8 cellular contexts compared by ENCODE assay signal in the genomic region with DNA sequence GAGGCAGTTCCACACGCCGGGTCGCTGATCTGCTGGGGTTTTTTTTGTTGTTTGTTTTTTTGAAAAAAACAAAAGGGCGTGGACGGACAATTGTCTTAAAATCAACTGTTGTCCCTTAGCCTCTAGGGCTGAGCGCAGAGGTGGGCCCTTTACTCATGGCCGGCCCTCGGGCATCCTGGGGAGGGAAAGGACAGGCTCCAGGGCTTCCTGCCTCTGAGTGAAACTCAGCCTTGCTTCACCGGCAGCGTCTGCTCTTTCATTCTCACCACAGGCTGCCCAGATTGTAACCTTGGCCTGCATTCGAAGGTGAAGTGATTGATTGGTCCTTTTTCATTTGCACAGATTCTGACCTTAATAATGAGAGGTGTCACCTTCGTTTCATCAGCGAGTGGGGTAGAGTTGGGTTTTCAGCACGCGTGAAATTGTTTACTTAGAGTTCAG. TPM values are rescaled to one million over a fixed set of nuclear protein-coding genes. Genes with fewer than 3 reads are reported as not detected.
DNase-seq lines count a peak whose midpoint lies in the region; TF ChIP-seq lines count a peak whose summit lies in the region.

No MANE protein-coding gene starts in this region.

- no peaks in the 10 kb centered on the region for H3K9me2 ChIP-seq in Loucy (replicated peaks; ENCODE audit: low read depth, low read length)

- peaks cover 53% of the 10 kb centered on the region for H3K79me2 ChIP-seq in Loucy (ENCODE audit: insufficient read depth, low read length)

- peaks cover 21% of the 10 kb centered on the region for H4K20me1 ChIP-seq in Loucy (ENCODE audit: insufficient read depth, low read length, poor library complexity, severe bottlenecking)

- H2AFZ ChIP-seq in Loucy (ENCODE audit: low read length), result peak overlapping the region; percentile 89

- TF ChIP-seq CTCF in Loucy (conservative IDR thresholded peaks at IDR 0.05; ENCODE audit: low read length) (no peak), WI38 (IDR thresholded peaks at IDR 0.05; ENCODE audit: low read depth, low read length) (no peak)

- H3K36me3 ChIP-seq in HAP-1 (replicated peaks), result peaks cover 3% of the 10 kb centered on the region
- no peaks in the 10 kb centered on the region for H3K36me3 ChIP-seq in Loucy (ENCODE audit: insufficient read depth, low read length)
- H3K36me3 ChIP-seq in mesodermal cell (ENCODE audit: control insufficient read depth, insufficient read depth, low read length), result peaks cover 27% of the 10 kb centered on the region

- in situ Hi-C loops in HAP-1 (cut with MboI; ENCODE audit: low sequenced_read_pairs), result no loop called here

- H3K27ac ChIP-seq in mesodermal cell (ENCODE audit: low read depth, low read length, severe bottlenecking), result peak overlapping the region; percentile 92

- H3K4me3 ChIP-seq in HAP-1 (peak overlapping the region; percentile 95), Loucy (ENCODE audit: low read length, poor library complexity, severe bottlenecking) (peak overlapping the region; percentile 86), WI38 (ENCODE audit: low read depth, low read length) (peak overlapping the region; percentile 85), mesodermal cell (ENCODE audit: extremely low read depth, insufficient read depth, low read length, poor library complexity, severe bottlenecking) (peak overlapping the region; percentile 80)

- H3K27me3 ChIP-seq in HAP-1 (ENCODE audit: low read depth) (no peaks in the 10 kb centered on the region), Loucy (ENCODE audit: insufficient read depth, low read length, poor library complexity, severe bottlenecking) (no peaks in the 10 kb centered on the region)

- H3K9me3 ChIP-seq in HAP-1 (peaks cover 2% of the 10 kb centered on the region; the same call in 1 of the 2 replicates), Loucy (ENCODE audit: insufficient read depth, low read depth, low read length) (no peaks in the 10 kb centered on the region), mesodermal cell (ENCODE audit: control insufficient read depth, low read length) (no peaks in the 10 kb centered on the region)

- 0% methylated on average over 8 to 9 of the region's 15 CpGs for WGBS in mesodermal cell (ENCODE audit: insufficient coverage in 2 of 2), 2 experiments

- H3K4me2 ChIP-seq in Loucy (ENCODE audit: low read depth, low read length, poor library complexity, severe bottlenecking), result peak overlapping the region; percentile 92

- peak; percentile 20 to 35 (median 28) for DNase-seq in activated CD8-positive, alpha-beta memory T cell treated with anti-CD3 and anti-CD28 coated beads for 48 hours (ENCODE audit: low read depth in 2 of 3, low spot score in 2 of 3)
- no peak for DNase-seq in activated CD8-positive, alpha-beta memory T cell treated with anti-CD3 and anti-CD28 coated beads for 24 hours
- DNase-seq in HAP-1 (ENCODE audit: low spot score in 2 of 2), result peak; percentile 46 to 59
- peak; percentile 58 for DNase-seq in ecto neural progenitor cell (ENCODE audit: low spot score)
- DNase-seq in stimulated activated CD8-positive, alpha-beta memory T cell treated with anti-CD3 and anti-CD28 coated beads, Interleukin-7, amount 100 ng/mL, for 24 hours (ENCODE audit: low read depth), result peak; percentile 16

- H3K4me1 ChIP-seq in HAP-1 (peaks cover 9% of the 10 kb centered on the region), Loucy (ENCODE audit: insufficient read depth, low read length, poor library complexity, severe bottlenecking) (peaks cover 38% of the 10 kb centered on the region), mesodermal cell (ENCODE audit: control insufficient read depth, insufficient read depth, low read length, poor library complexity, severe bottlenecking) (no peaks in the 10 kb centered on the region)

- peak overlapping the region; percentile 80 for H3K9ac ChIP-seq in Loucy (ENCODE audit: low read depth, low read length, poor library complexity, severe bottlenecking)

- no peaks in the 10 kb centered on the region for H3F3A ChIP-seq in Loucy (ENCODE audit: low read depth)

RNA-seq across cellular contexts. Expression of a gene that starts 0.8 kb away (rescaled TPM):
- polyA plus RNA-seq in mesodermal cell (2013, experiment 1 of 2), result 12.6 TPM
- polyA plus RNA-seq in mesodermal cell (2013, experiment 2 of 2), result 11.2 TPM

RNA-seq across cellular contexts. Expression of a gene that starts 17.1 kb away (rescaled TPM):
- polyA plus RNA-seq in mesodermal cell (2013, experiment 1 of 2), result not detected
- not detected for polyA plus RNA-seq in mesodermal cell (2013, experiment 2 of 2)

RNA-seq across cellular contexts. Expression of a gene that starts 50.3 kb away (rescaled TPM):
- polyA plus RNA-seq in mesodermal cell (2013, experiment 1 of 2), result 13.0 TPM
- 13.4 TPM for polyA plus RNA-seq in mesodermal cell (2013, experiment 2 of 2)
